8 cellular contexts compared by ENCODE assay signal in genomic region chr3:196179380-196180308, GRCh38.
DNase-seq lines count a peak whose midpoint lies in the region; TF ChIP-seq lines count a peak whose summit lies in the region.

No MANE protein-coding gene starts in this region.

- H3K4me3 Mint-ChIP-seq in nephron progenitor cell, result no peak overlapping the region

- H3K4me1 Mint-ChIP-seq in nephron progenitor cell, result peaks cover 37% of the 10 kb centered on the region

- TF ChIP-seq CTCF in GM20000 (IDR thresholded peaks at IDR 0.05; ENCODE audit: extremely low read depth, missing control alignments), result peak; percentile 26
- TF ChIP-seq CTCF in nephron progenitor cell (IDR thresholded peaks at IDR 0.05), result no peak

- DNase-seq in D341Med (ENCODE audit: low spot score) (peak; percentile 28), GM20000 (ENCODE audit: low spot score) (peak; percentile 82), HPDE6-E6E7 (ENCODE audit: extremely low spot score) (peak; percentile 71), SW480 (ENCODE audit: low spot score) (peak; percentile 89), amniotic epithelial cell (ENCODE audit: low read depth) (peak; percentile 33), kidney glomerular epithelial cell (lab: John Stamatoyannopoulos, UW) (peak; percentile 14), nephron progenitor cell (no peak)
- peak; percentile 78 for DNase-seq in stimulated activated CD8-positive, alpha-beta memory T cell treated with anti-CD3 and anti-CD28 coated beads, Interleukin-12 subunit alpha, Interleukin-12 subunit beta, amount 100 ng/mL, for 1 hour (ENCODE audit: low read depth)

- no peak overlapping the region for H3K27ac Mint-ChIP-seq in nephron progenitor cell

- H3K36me3 Mint-ChIP-seq in nephron progenitor cell (ENCODE audit: low read depth), result no peaks in the 10 kb centered on the region

- H3K9me3 Mint-ChIP-seq in nephron progenitor cell, result no peaks in the 10 kb centered on the region

- peaks cover 17% of the 10 kb centered on the region for H3K27me3 Mint-ChIP-seq in nephron progenitor cell (ENCODE audit: low read depth, poor library complexity)
